ENCODE assay signal across 8 cellular contexts in genomic region chr19:1102407-1103106, GRCh38.
A peak's percentile ranks its signal among the peaks of the same experiment; 100 is the strongest.
DNase-seq lines count a peak whose midpoint lies in the region; ATAC-seq and TF ChIP-seq lines count a peak whose summit lies in the region.

No MANE protein-coding gene starts in this region.

- H3K9me3 Mint-ChIP-seq in stimulated activated naive CD8-positive, alpha-beta T cell treated with anti-CD3 and anti-CD28 coated beads, Interleukin-15, amount 100 ng/mL, for 72 hours: peaks cover 5 to 7% of the 10 kb centered on the region in 2 donors

- H3K4me1 ChIP-seq in RWPE2 (ENCODE audit: insufficient read depth, poor library complexity, severe bottlenecking): peaks cover 29% of the 10 kb centered on the region

- ATAC-seq in GM19025 (IDR thresholded peaks at IDR 0.05; ENCODE audit: low read depth, unreplicated experiment) (peak; percentile 27), RWPE2 (ENCODE audit: low read depth) (peak; percentile 38), HG03159 (IDR thresholded peaks at IDR 0.05; ENCODE audit: unreplicated experiment) (no peak)
- peak; percentile 74 for ATAC-seq in stimulated activated naive CD8-positive, alpha-beta T cell treated with anti-CD3 and anti-CD28 coated beads, Interleukin-15, amount 100 ng/mL, for 72 hours

- DNase-seq in RWPE2 (ENCODE audit: low spot score) (peak; percentile 88), brain pericyte (ENCODE audit: low read depth, low spot score) (peak; percentile 94), medulla oblongata (ENCODE audit: extremely low spot score) (peak; percentile 38), NCI-H2171 (lab: John Stamatoyannopoulos, UW) (no peak), pons (ENCODE audit: low spot score) (no peak)
- peak; percentile 76 to 92 for DNase-seq in stimulated activated naive CD8-positive, alpha-beta T cell treated with anti-CD3 and anti-CD28 coated beads, Interleukin-15, amount 100 ng/mL, for 72 hours

- H3K4me3 Mint-ChIP-seq in stimulated activated naive CD8-positive, alpha-beta T cell treated with anti-CD3 and anti-CD28 coated beads, Interleukin-15, amount 100 ng/mL, for 72 hours: peak overlapping the region; percentile 76 to 78

- H3K4me1 Mint-ChIP-seq in stimulated activated naive CD8-positive, alpha-beta T cell treated with anti-CD3 and anti-CD28 coated beads, Interleukin-15, amount 100 ng/mL, for 72 hours: peaks cover 81% of the 10 kb centered on the region

- peak overlapping the region; percentile 94 for H3K27ac ChIP-seq in RWPE2 (ENCODE audit: poor library complexity, severe bottlenecking)

- no peaks in the 10 kb centered on the region for H3K9me3 ChIP-seq in RWPE2 (ENCODE audit: severe bottlenecking)

- no peak for TF ChIP-seq CTCF in RWPE2 (IDR thresholded peaks at IDR 0.05; ENCODE audit: poor library complexity, severe bottlenecking)

- H3K27me3 Mint-ChIP-seq in stimulated activated naive CD8-positive, alpha-beta T cell treated with anti-CD3 and anti-CD28 coated beads, Interleukin-15, amount 100 ng/mL, for 72 hours: no peaks in the 10 kb centered on the region

- H3K27me3 ChIP-seq in RWPE2 (ENCODE audit: insufficient read depth, poor library complexity, severe bottlenecking): no peaks in the 10 kb centered on the region

- peak overlapping the region; percentile 85 to 96 for H3K27ac Mint-ChIP-seq in stimulated activated naive CD8-positive, alpha-beta T cell treated with anti-CD3 and anti-CD28 coated beads, Interleukin-15, amount 100 ng/mL, for 72 hours

- H3K4me3 ChIP-seq in RWPE2 (ENCODE audit: severe bottlenecking): no peak overlapping the region

- H3K36me3 ChIP-seq in RWPE2 (ENCODE audit: low read depth): peaks cover 21% of the 10 kb centered on the region

Comparison
In these comparisons a context has a peak if more than half of its experiments do, and no peak if none do; other contexts are left out.
1. DNase-seq: peak in RWPE2 (single experiment), brain pericyte (single experiment), medulla oblongata (single experiment) and stimulated activated naive CD8-positive, alpha-beta T cell treated with anti-CD3 and anti-CD28 coated beads, Interleukin-15, amount 100 ng/mL, for 72 hours (2 of 2); none in NCI-H2171 (single experiment) and pons (single experiment).